Comparison of ENCODE assay signal across 10 cellular contexts in the genomic region with DNA sequence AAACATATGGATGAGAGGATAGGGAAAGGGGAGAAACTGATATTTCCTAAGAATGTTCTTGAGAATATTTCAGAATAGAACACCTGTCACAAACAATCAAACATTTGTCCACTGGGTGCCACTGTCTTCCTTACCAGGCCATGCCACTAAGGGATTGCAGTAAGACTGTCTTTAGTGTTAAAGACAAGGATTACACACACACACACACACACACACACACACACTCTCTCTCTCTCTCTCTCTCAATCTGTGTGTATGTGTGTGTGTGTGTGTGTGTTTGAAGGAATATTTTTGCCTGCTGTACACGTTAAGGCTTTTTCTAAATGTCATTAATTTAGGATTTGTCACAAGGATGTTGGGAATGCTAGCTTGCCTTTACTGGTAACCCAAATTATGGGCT. TPM values are rescaled to one million over a fixed set of nuclear protein-coding genes. Genes with fewer than 3 reads are reported as not detected.
A peak's percentile ranks its signal among the peaks of the same experiment; 100 is the strongest.
DNase-seq lines count a peak whose midpoint lies in the region; TF ChIP-seq lines count a peak whose summit lies in the region.
"Had no signal": no experiment of that assay in that cellular context is flagged by ENCODE, and none has a peak within 500 bp of the region (broad histone marks: within the 10 kb centered on the region; RNA-seq: fewer than 3 reads in every experiment).

No MANE protein-coding gene starts in this region.

- no peak for TF ChIP-seq EP300 in tibial nerve (IDR thresholded peaks at IDR 0.05)

- peak; percentile 10 for DNase-seq in stimulated activated CD4-positive, alpha-beta T cell treated with anti-CD3 and anti-CD28 coated beads, Interleukin-1b, Interleukin-23, amount 100 ng/mL, for 48 hours
- DNase-seq in stimulated activated CD4-positive, alpha-beta T cell treated with anti-CD3 and anti-CD28 coated beads, Interleukin-12 subunit alpha, Interleukin-12 subunit beta, amount 100 ng/mL, for 4 hours = no peak
- DNase-seq in H4 (ENCODE audit: low spot score) = peak; percentile 67
- peak; percentile 53 for DNase-seq in MV-4-11 (lab: John Stamatoyannopoulos, UW)
- DNase-seq in astrocyte of the hippocampus (ENCODE audit: low read depth, low spot score) = peak; percentile 72
- peak; percentile 74 for DNase-seq in iris pigment epithelial cell (ENCODE audit: low read depth)
- DNase-seq in tibial nerve (ENCODE audit: low spot score in 2 of 2) = no peak
- DNase-seq in NK-92 (lab: John Stamatoyannopoulos, UW; ENCODE audit: unreplicated experiment) = no peak

- no peak overlapping the region for H3K4me3 ChIP-seq in tibial nerve

- peak in 4 of 5 experiments; percentile 21 to 56 (median 32) for TF ChIP-seq CTCF in tibial nerve (IDR thresholded peaks at IDR 0.05)

- H3K4me1 ChIP-seq in tibial nerve = peaks cover 0 to 14% (median 0%) of the 10 kb centered on the region in 4 donors

- H3K36me3 ChIP-seq in tibial nerve = no peaks in the 10 kb centered on the region

- H3K27me3 ChIP-seq in tibial nerve = no peaks in the 10 kb centered on the region

- H3K9me3 ChIP-seq in tibial nerve = no peaks in the 10 kb centered on the region

- WGBS in tibial nerve, 2 donors = 35 to 45% methylated on average over 1 of the region's 1 CpG

- no peak overlapping the region for H3K27ac ChIP-seq in tibial nerve
- H3K27ac ChIP-seq: HL-60 had no signal

- TF ChIP-seq POLR2A in tibial nerve (IDR thresholded peaks at IDR 0.05) = no peak

RNA-seq across cellular contexts. Expression of a gene that starts 54.4 kb away (rescaled TPM):
- not detected in 2 replicates for total RNA-seq in H4 (2014; rRNA removed; shearing (Covaris generic))
- total RNA-seq in tibial nerve = 1 to 10 TPM in 3 of 4 donors, under 1 TPM in 1; 0.87 to 2.1 (median 1.9) TPM
- total RNA-seq: urinary bladder had no signal

Comparison
In these comparisons a context has a peak if more than half of its experiments do, and no peak if none do; other contexts are left out.
1. DNase-seq: peak in stimulated activated CD4-positive, alpha-beta T cell treated with anti-CD3 and anti-CD28 coated beads, Interleukin-1b, Interleukin-23, amount 100 ng/mL, for 48 hours (single experiment), H4 (single experiment), MV-4-11 (single experiment), astrocyte of the hippocampus (single experiment) and iris pigment epithelial cell (single experiment); none in stimulated activated CD4-positive, alpha-beta T cell treated with anti-CD3 and anti-CD28 coated beads, Interleukin-12 subunit alpha, Interleukin-12 subunit beta, amount 100 ng/mL, for 4 hours (single experiment), tibial nerve (0 of 2) and NK-92 (single experiment).